In the genomic region with DNA sequence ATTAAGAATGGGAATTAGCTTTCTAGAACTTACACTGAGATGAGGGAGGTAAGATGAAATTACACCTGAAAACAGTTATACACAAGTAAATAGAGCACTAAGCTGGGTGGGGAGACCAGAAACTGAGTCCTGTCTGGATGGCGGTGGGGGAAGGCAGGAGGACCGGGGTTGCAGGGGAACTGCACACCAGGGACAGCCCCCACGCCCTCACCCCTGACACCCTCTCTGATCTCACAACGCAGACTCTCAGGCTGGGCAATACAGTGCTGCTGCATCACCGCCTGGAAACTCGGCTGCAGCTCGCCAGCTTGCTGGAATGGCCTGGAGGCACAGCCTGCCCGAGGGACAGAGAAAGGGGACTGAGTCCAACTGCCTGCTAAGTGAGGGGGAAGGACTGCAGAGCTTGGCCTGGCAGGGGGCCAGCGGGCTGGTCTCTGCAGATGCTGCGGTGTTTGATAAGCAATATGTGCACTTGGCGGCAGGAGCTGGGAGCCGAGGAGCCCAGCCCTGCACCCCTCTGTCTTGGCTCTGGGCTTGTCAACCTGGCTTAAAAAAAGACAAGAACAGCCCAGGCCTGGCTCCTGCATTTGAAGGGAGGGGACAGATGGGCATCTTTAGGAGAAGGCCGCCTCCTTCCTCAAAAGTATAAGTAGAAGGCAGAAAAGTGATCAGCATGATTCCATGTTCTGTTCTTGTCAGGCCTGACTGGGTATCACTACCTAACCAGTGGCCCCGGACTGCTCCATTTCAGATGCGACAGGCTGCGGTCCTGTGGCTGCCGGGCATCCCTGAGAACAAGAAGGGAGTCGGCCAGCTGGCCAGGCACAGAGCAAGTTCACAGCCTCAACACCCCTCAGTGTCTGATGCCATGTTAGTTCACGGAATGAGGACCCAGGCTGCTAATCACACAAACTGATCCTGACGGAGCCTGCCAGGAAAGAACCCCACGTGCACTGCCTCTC, we compare ENCODE assay signal across 11 cellular contexts.
DNase-seq lines count a peak whose midpoint lies in the region; ATAC-seq and TF ChIP-seq lines count a peak whose summit lies in the region.
"Had no signal": no experiment of that assay in that cellular context is flagged by ENCODE, and none has a peak within 500 bp of the region (broad histone marks: within the 10 kb centered on the region; RNA-seq: fewer than 3 reads in every experiment).

No MANE protein-coding gene starts in this region.

- peaks cover 36% of the 10 kb centered on the region for H3K4me1 ChIP-seq in BLaER1

- no peaks in the 10 kb centered on the region for H3K9me3 ChIP-seq in BLaER1

- H3K4me2 ChIP-seq in BLaER1 = no peak overlapping the region

- H3K4me3 ChIP-seq in BLaER1 (no peak overlapping the region), coronary artery (no peak overlapping the region)

- TF ChIP-seq CTCF in coronary artery (IDR thresholded peaks at IDR 0.05) = no peak

- peaks cover 78% of the 10 kb centered on the region for H3K36me3 ChIP-seq in BLaER1

- H3K27ac ChIP-seq in BLaER1 = 0 out of 2 replicates have a peak overlapping the region, but pooled peaks have one; percentile 16
- peak overlapping the region in 1 of 2 donors; percentile 39 for H3K27ac ChIP-seq in coronary artery

- H4K20me1 ChIP-seq in BLaER1 = peaks cover 94% of the 10 kb centered on the region

- no peak overlapping the region for H3K9ac ChIP-seq in BLaER1

- no peaks in the 10 kb centered on the region for H3K27me3 ChIP-seq in BLaER1

- ATAC-seq in GM19035 (IDR thresholded peaks at IDR 0.05; ENCODE audit: unreplicated experiment) = no peak
- ATAC-seq in HG02852 (IDR thresholded peaks at IDR 0.05; ENCODE audit: unreplicated experiment) = no peak
- no peak for ATAC-seq in GM21381 (IDR thresholded peaks at IDR 0.05; ENCODE audit: unreplicated experiment)
- ATAC-seq: T-helper 17 cell had no signal

- DNase-seq in NCI-H2171 (lab: John Stamatoyannopoulos, UW) = peak; percentile 84
- DNase-seq in cerebellar cortex (ENCODE audit: low spot score) = peak; percentile 86
- DNase-seq in middle frontal gyrus (ENCODE audit: extremely low spot score, low spot score) = peak; percentile 17
- DNase-seq in coronary artery (ENCODE audit: low spot score) = no peak
- DNase-seq: DND-41; effector CD4-positive, alpha-beta T cell; T-helper 17 cell had no signal
